Comparison of ENCODE assay signal across 27 cellular contexts in the genomic region with DNA sequence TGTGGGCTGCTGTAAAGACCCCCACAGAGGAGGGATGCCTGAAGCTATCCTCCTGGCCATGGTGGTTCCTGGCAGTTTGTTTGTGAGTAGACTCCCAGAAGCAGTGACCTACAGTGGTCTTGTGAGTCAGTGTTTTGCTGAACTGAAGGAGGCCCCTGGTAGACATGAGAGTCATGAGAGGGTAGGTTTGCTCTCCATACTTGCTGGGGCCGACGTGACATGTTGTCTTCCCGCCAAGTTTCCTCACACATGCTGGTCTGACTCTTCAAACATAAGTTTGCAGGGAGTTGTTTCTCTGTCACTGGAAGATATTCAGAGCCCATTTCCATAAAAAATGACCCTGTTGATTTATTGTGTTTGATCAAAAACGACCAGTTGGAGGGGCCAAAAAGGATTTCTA.
"Had no signal": no experiment of that assay in that cellular context is flagged by ENCODE, and none has a peak within 500 bp of the region (broad histone marks: within the 10 kb centered on the region; RNA-seq: fewer than 3 reads in every experiment).

No MANE protein-coding gene starts in this region.

- DNase-seq: caudate nucleus; effector CD4-positive, alpha-beta T cell; endodermal cell; glutamatergic neuron; immature natural killer cell; left cardiac atrium; left ventricle myocardium inferior; lower lobe of right lung; naive B cell; nephron progenitor cell; retina; right lobe of liver; spleen; stimulated activated CD4-positive, alpha-beta T cell treated with anti-CD3 and anti-CD28 coated beads, Interleukin-15, amount 100 ng/mL, for 24 hours; stimulated activated CD4-positive, alpha-beta T cell treated with anti-CD3 and anti-CD28 coated beads, Interleukin-1b, Interleukin-23, amount 100 ng/mL, for 48 hours; stimulated activated CD4-positive, alpha-beta T cell treated with anti-CD3 and anti-CD28 coated beads, Interleukin-4, amount 100 ng/mL, for 24 hours; stimulated activated naive B cell treated with anti-CD40 and anti-IgM and Interleukin-4, amounts not matched to agents 10 μg/mL and 1 μg/mL and 100 μg/mL, for 72 hours; stimulated activated naive CD8-positive, alpha-beta T cell treated with anti-CD3 and anti-CD28 coated beads, Interleukin-15, amount 100 ng/mL, for 72 hours; testis; transverse colon had no signal

- H3K4me1 Mint-ChIP-seq: immature natural killer cell; memory B cell; naive B cell; stimulated activated naive B cell treated with anti-CD40 and anti-IgM and Interleukin-4, amounts not matched to agents 10 μg/mL and 1 μg/mL and 100 μg/mL, for 72 hours; stimulated activated naive CD8-positive, alpha-beta T cell treated with anti-CD3 and anti-CD28 coated beads, Interleukin-15, amount 100 ng/mL, for 72 hours had no signal

- H3K36me3 Mint-ChIP-seq: immature natural killer cell; memory B cell; naive B cell; stimulated activated naive B cell treated with anti-CD40 and anti-IgM and Interleukin-4, amounts not matched to agents 10 μg/mL and 1 μg/mL and 100 μg/mL, for 72 hours had no signal

- H3K27me3 ChIP-seq: gastroesophageal sphincter, neutrophil, ovary, right lobe of liver, testis, transverse colon had no signal

- H3K9me3 ChIP-seq: gastroesophageal sphincter, left ventricle myocardium inferior, lower lobe of right lung, neutrophil, ovary, prostate gland, right lobe of liver, spleen, testis, transverse colon had no signal

- H3K4me3 Mint-ChIP-seq: endodermal cell; immature natural killer cell; memory B cell; naive B cell; stimulated activated naive B cell treated with anti-CD40 and anti-IgM and Interleukin-4, amounts not matched to agents 10 μg/mL and 1 μg/mL and 100 μg/mL, for 72 hours; stimulated activated naive CD8-positive, alpha-beta T cell treated with anti-CD3 and anti-CD28 coated beads, Interleukin-15, amount 100 ng/mL, for 72 hours had no signal

- H3K4me1 ChIP-seq: lower lobe of right lung, prostate gland, right lobe of liver, spleen, transverse colon had no signal

- H3K9me3 Mint-ChIP-seq: endodermal cell; immature natural killer cell; memory B cell; stimulated activated naive B cell treated with anti-CD40 and anti-IgM and Interleukin-4, amounts not matched to agents 10 μg/mL and 1 μg/mL and 100 μg/mL, for 72 hours; stimulated activated naive CD8-positive, alpha-beta T cell treated with anti-CD3 and anti-CD28 coated beads, Interleukin-15, amount 100 ng/mL, for 72 hours had no signal

- H3K4me3 ChIP-seq: coronary artery, gastroesophageal sphincter, left ventricle myocardium inferior, lower lobe of right lung, ovary, prostate gland, right lobe of liver, spleen, testis, transverse colon had no signal

- ATAC-seq: gastroesophageal sphincter; left cardiac atrium; lower lobe of right lung; stimulated activated naive B cell treated with anti-CD40 and anti-IgM and Interleukin-4, amounts not matched to agents 10 μg/mL and 1 μg/mL and 100 μg/mL, for 72 hours; stimulated activated naive CD8-positive, alpha-beta T cell treated with anti-CD3 and anti-CD28 coated beads, Interleukin-15, amount 100 ng/mL, for 72 hours had no signal

- H3K27ac ChIP-seq: coronary artery, gastroesophageal sphincter, left ventricle myocardium inferior, lower lobe of right lung, neutrophil, ovary, prostate gland, right lobe of liver, spleen, testis, transverse colon had no signal

- H3K27me3 Mint-ChIP-seq: memory B cell had no signal

- FAIRE-seq: keratinocyte had no signal

- H3K27ac Mint-ChIP-seq: endodermal cell; immature natural killer cell; memory B cell; naive B cell; nephron progenitor cell; stimulated activated naive B cell treated with anti-CD40 and anti-IgM and Interleukin-4, amounts not matched to agents 10 μg/mL and 1 μg/mL and 100 μg/mL, for 72 hours; stimulated activated naive CD8-positive, alpha-beta T cell treated with anti-CD3 and anti-CD28 coated beads, Interleukin-15, amount 100 ng/mL, for 72 hours had no signal

- H3K36me3 ChIP-seq: gastroesophageal sphincter, left ventricle myocardium inferior, lower lobe of right lung, neutrophil, ovary, prostate gland, right lobe of liver, spleen, transverse colon had no signal
